19 cellular contexts compared by ENCODE assay signal in the genomic region with DNA sequence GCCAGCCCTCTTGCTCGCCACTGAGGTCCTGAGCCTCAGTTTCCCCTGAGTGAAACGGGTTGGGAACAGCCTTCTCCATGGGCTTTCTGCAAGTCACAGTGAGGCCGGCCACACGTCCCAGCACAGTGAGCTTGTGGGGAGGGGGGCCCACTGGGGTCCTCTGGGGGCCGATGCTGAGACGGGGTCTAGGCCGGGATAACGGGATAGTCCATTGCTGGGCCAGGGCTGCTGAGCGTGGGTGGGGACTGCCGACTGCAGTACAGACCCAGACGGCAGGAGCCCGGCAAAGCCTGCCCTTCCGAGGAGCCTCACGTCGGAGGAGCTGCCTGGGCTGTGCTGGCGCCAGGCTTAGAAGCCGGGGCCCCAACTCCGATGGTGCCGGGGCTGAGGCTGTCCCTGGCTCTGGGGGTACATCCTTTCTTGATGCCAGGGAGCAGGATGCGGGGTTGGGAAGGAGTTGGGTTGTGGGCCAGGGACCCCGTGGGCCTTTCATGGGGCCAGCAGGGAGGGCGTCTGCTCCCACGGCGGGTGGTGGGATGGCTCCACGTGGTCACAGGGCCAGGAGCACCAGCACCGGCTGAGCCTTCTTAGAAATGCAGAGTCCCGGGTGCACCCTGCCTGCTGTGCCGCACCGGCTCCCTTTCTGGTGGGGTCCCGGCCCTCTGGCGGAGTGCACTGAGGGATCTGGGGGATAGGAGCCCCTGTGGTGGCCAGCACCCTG. TPM values are rescaled to one million over a fixed set of nuclear protein-coding genes. Genes with fewer than 3 reads are reported as not detected.
DNase-seq lines count a peak whose midpoint lies in the region; ATAC-seq and TF ChIP-seq lines count a peak whose summit lies in the region.
"Had no signal": no experiment of that assay in that cellular context is flagged by ENCODE, and none has a peak within 500 bp of the region (broad histone marks: within the 10 kb centered on the region; RNA-seq: fewer than 3 reads in every experiment).

No MANE protein-coding gene starts in this region.

- H3K9me3 Mint-ChIP-seq in chondrocyte (ENCODE audit: low read depth), result no peaks in the 10 kb centered on the region
- H3K9me3 Mint-ChIP-seq: IgD-negative memory B cell had no signal

- H3K4me1 ChIP-seq in heart left ventricle, result peaks cover 0 to under 1% (median 0%) of the 10 kb centered on the region in 12 donors
- H3K4me1 ChIP-seq in right atrium auricular region, result no peaks in the 10 kb centered on the region
- peaks cover 72% of the 10 kb centered on the region for H3K4me1 ChIP-seq in BLaER1
- no peaks in the 10 kb centered on the region for H3K4me1 ChIP-seq in mucosa of descending colon (ENCODE audit: low read depth)

- H3K4me2 ChIP-seq in BLaER1, result peak overlapping the region; percentile 93

- H3K36me3 ChIP-seq in heart left ventricle (no peaks in the 10 kb centered on the region), right atrium auricular region (no peaks in the 10 kb centered on the region), BLaER1 (no peaks in the 10 kb centered on the region), mucosa of descending colon (ENCODE audit: low read depth) (no peaks in the 10 kb centered on the region)

- H3K27me3 ChIP-seq in heart left ventricle, result peaks cover 0 to 43% (median 6%) of the 10 kb centered on the region in 9 donors
- H3K27me3 ChIP-seq in right atrium auricular region, result no peaks in the 10 kb centered on the region
- peaks cover 17% of the 10 kb centered on the region for H3K27me3 ChIP-seq in BLaER1

- H3K9me3 ChIP-seq in heart left ventricle, result no peaks in the 10 kb centered on the region
- no peaks in the 10 kb centered on the region for H3K9me3 ChIP-seq in right atrium auricular region
- H3K9me3 ChIP-seq in BLaER1, result no peaks in the 10 kb centered on the region
- H3K9me3 ChIP-seq in mucosa of descending colon, result no peaks in the 10 kb centered on the region

- H3K4me1 Mint-ChIP-seq in chondrocyte (ENCODE audit: low read depth), result no peaks in the 10 kb centered on the region

- no peak for ATAC-seq in heart left ventricle
- no peak for ATAC-seq in mucosa of descending colon
- no peak for ATAC-seq in HG03469 (IDR thresholded peaks at IDR 0.05; ENCODE audit: unreplicated experiment)
- ATAC-seq: HCT116 had no signal

- DNase-seq in heart left ventricle (peak in 3 of 5 donors; percentile 14 to 55 (median 18)), right atrium auricular region (ENCODE audit: low spot score) (no peak), chondrocyte (ENCODE audit: low spot score) (peak; percentile 87), mucosa of descending colon (peak in 2 of 3 donors; percentile 18 to 43), coronary artery (ENCODE audit: low spot score) (no peak), pons (ENCODE audit: low spot score) (no peak)
- DNase-seq: 8988T; GOT3; MV-4-11; NCI-H1105 treated with DMSO at 0.1 percent for 48 hours; NCI-H2171; NCI-H345; NCI-H524; NK-92 treated with Interleukin-12 subunit alpha and Interleukin-12 subunit beta, amount 100 ng/mL, for 24 hours had no signal

- no peak overlapping the region for H3K4me3 Mint-ChIP-seq in chondrocyte (ENCODE audit: unreplicated experiment)
- H3K4me3 Mint-ChIP-seq: IgD-negative memory B cell had no signal

- peak overlapping the region; percentile 40; the same call in 1 of the 2 replicates for H3K9ac ChIP-seq in BLaER1

- TF ChIP-seq CTCF in heart left ventricle (IDR thresholded peaks at IDR 0.05) (no peak), right atrium auricular region (IDR thresholded peaks at IDR 0.05) (no peak), chondrocyte (IDR thresholded peaks at IDR 0.05) (no peak), mucosa of descending colon (IDR thresholded peaks at IDR 0.05) (no peak), coronary artery (IDR thresholded peaks at IDR 0.05) (no peak)

- peaks cover 16% of the 10 kb centered on the region for H4K20me1 ChIP-seq in BLaER1

- no peak overlapping the region for H3K27ac ChIP-seq in heart left ventricle
- no peak overlapping the region for H3K27ac ChIP-seq in right atrium auricular region
- peak overlapping the region; percentile 65 for H3K27ac ChIP-seq in BLaER1
- H3K27ac ChIP-seq in coronary artery, result no peak overlapping the region
- H3K27ac ChIP-seq: C4-2B had no signal

- no peaks in the 10 kb centered on the region for H3K36me3 Mint-ChIP-seq in chondrocyte (ENCODE audit: low read depth)
- H3K36me3 Mint-ChIP-seq: IgD-negative memory B cell had no signal

- H3K4me3 ChIP-seq in heart left ventricle (no peak overlapping the region), right atrium auricular region (no peak overlapping the region), BLaER1 (no peak overlapping the region), mucosa of descending colon (no peak overlapping the region), coronary artery (no peak overlapping the region)

- no peak overlapping the region for H3K27ac Mint-ChIP-seq in chondrocyte (ENCODE audit: unreplicated experiment)
- H3K27ac Mint-ChIP-seq: IgD-negative memory B cell had no signal

- intact Hi-C loops in heart left ventricle (cut with DNase I) (no loop called here), mucosa of descending colon (cut with DNase I, micrococcal nuclease) (no loop called here)

- H3K27me3 Mint-ChIP-seq in chondrocyte (ENCODE audit: low read depth), result peaks cover 41% of the 10 kb centered on the region

- no peak for TF ChIP-seq POLR2A in heart left ventricle (IDR thresholded peaks at IDR 0.05)

- 80 to 88% (median 84%) methylated on average over 24 to 31 of the region's 31 CpGs for WGBS in heart left ventricle, 4 donors

RNA-seq across cellular contexts. Expression of gene NOC4L, which starts 24.2 kb away (rescaled TPM):
- total RNA-seq in heart left ventricle (10 to 100 TPM in 4 of 9 donors, 1 to 10 TPM in 5; 7.9 to 14.5 (median 9.6) TPM), right atrium auricular region (1 to 10 TPM; 6.9 to 9.9 TPM), chondrocyte (14.4 to 16.0 TPM (median 14.7 TPM) in 3 replicates), mucosa of descending colon (10 to 100 TPM; 12.9 to 17.5 (median 13.3) TPM)
- polyA plus RNA-seq in heart left ventricle, result 10 to 100 TPM; 10.9 to 21.1 TPM

RNA-seq across cellular contexts. Expression of gene DDX51, which starts 24.4 kb away (rescaled TPM):
- total RNA-seq in heart left ventricle, result 1 to 10 TPM; 4.1 to 9.9 (median 8.5) TPM
- polyA plus RNA-seq in heart left ventricle, result 10 to 100 TPM; 12.8 to 14.7 TPM
- 1 to 10 TPM; 6.6 to 8.0 TPM for total RNA-seq in right atrium auricular region
- total RNA-seq in chondrocyte, result 7.9 to 10.1 TPM (median 9.6 TPM) in 3 replicates
- total RNA-seq in mucosa of descending colon, result 10 to 100 TPM; 14.2 to 18.7 (median 15.6) TPM

Comparison
In these comparisons a context has a peak if more than half of its experiments do, and no peak if none do; other contexts are left out.
1. DNase-seq: peak in heart left ventricle (3 of 5), chondrocyte (single experiment) and mucosa of descending colon (2 of 3); none in right atrium auricular region (single experiment), coronary artery (single experiment) and pons (single experiment).